15 cellular contexts compared by ENCODE assay signal in the genomic region with DNA sequence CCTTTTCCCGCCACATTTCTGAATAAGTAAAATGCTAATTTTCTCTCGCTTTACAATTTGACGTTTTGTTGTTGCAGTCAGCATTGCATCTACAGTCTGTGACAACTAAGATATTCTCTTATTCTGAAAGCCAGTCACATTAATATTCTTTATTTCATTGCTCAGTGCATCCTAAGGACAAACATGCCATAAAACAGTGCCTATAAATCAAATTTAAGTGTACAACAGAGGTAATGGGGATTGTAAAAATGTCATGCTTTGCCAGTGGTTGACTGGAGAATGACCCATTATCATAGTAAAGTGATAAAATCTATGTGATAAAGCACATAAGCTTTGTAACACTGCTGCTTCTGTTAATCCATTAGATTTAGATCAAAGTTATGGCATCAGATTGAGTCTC.
DNase-seq lines count a peak whose midpoint lies in the region; ATAC-seq and TF ChIP-seq lines count a peak whose summit lies in the region.
"Had no signal": no experiment of that assay in that cellular context is flagged by ENCODE, and none has a peak within 500 bp of the region (broad histone marks: within the 10 kb centered on the region; RNA-seq: fewer than 3 reads in every experiment).

No MANE protein-coding gene starts in this region.

- no peak for TF ChIP-seq CTCF in SK-N-SH (IDR thresholded peaks at IDR 0.05)
- TF ChIP-seq CTCF in neural cell (IDR thresholded peaks at IDR 0.05; ENCODE audit: poor library complexity, severe bottlenecking), result no peak
- TF ChIP-seq CTCF in PC-3 (conservative IDR thresholded peaks at IDR 0.05; ENCODE audit: low read depth, low read length), result no peak

- H3K36me3 Mint-ChIP-seq in activated naive CD4-positive, alpha-beta T cell treated with anti-CD3 and anti-CD28 coated beads, Interleukin-2, amount 10 ng/mL, durations not matched to agents 7 days and 5 days, result no peaks in the 10 kb centered on the region
- H3K36me3 Mint-ChIP-seq: CD4-positive, alpha-beta memory T cell had no signal

- H4K20me1 ChIP-seq in SK-N-SH (ENCODE audit: insufficient read depth), result no peaks in the 10 kb centered on the region
- no peaks in the 10 kb centered on the region for H4K20me1 ChIP-seq in neural cell (ENCODE audit: insufficient read depth)
- no peaks in the 10 kb centered on the region for H4K20me1 ChIP-seq in PC-3 (ENCODE audit: low read length)

- H3K4me3 Mint-ChIP-seq in activated naive CD4-positive, alpha-beta T cell treated with anti-CD3 and anti-CD28 coated beads, Interleukin-2, amount 10 ng/mL, durations not matched to agents 7 days and 5 days, result no peak overlapping the region
- H3K4me3 Mint-ChIP-seq: CD4-positive, alpha-beta memory T cell had no signal

- 87% methylated on average over 3 of the region's 3 CpGs for WGBS in SK-N-SH (ENCODE audit: low lambda C conversion rate)

- H2AFZ ChIP-seq in SK-N-SH (ENCODE audit: low read depth) (no peak overlapping the region), neural cell (ENCODE audit: low read depth, low read length) (no peak overlapping the region), PC-3 (ENCODE audit: low read length) (no peak overlapping the region)

- peaks cover 8% of the 10 kb centered on the region for H3K9me3 Mint-ChIP-seq in activated naive CD4-positive, alpha-beta T cell treated with anti-CD3 and anti-CD28 coated beads, Interleukin-2, amount 10 ng/mL, durations not matched to agents 7 days and 5 days

- no peaks in the 10 kb centered on the region for H3K36me3 ChIP-seq in SK-N-SH (replicated peaks in 1 of 2; ENCODE audit: control insufficient read depth in 1 of 2, insufficient read depth in 2 of 2, low read length in 1 of 2)
- no peaks in the 10 kb centered on the region for H3K36me3 ChIP-seq in neural cell (ENCODE audit: insufficient read depth, low read length)
- H3K36me3 ChIP-seq in PC-3 (ENCODE audit: low read depth, low read length), result no peaks in the 10 kb centered on the region
- H3K36me3 ChIP-seq: HAP-1 had no signal

- H3K9me3 ChIP-seq in SK-N-SH (no peaks in the 10 kb centered on the region), neural cell (ENCODE audit: low read length) (peaks cover 7% of the 10 kb centered on the region), PC-3 (ENCODE audit: low read length) (no peaks in the 10 kb centered on the region)
- H3K9me3 ChIP-seq: HAP-1 had no signal

- H3K9me2 ChIP-seq in SK-N-SH, result no peaks in the 10 kb centered on the region
- H3K9me2 ChIP-seq in neural cell (ENCODE audit: insufficient read depth, low read length), result no peaks in the 10 kb centered on the region
- H3K9me2 ChIP-seq in PC-3 (replicated peaks; ENCODE audit: low read length), result no peaks in the 10 kb centered on the region

- CTCF ChIA-PET in SK-N-SH (lab: Yijun Ruan, JAX), result no interaction called here
- CTCF ChIA-PET in PC-3 (lab: Charles Lee), result no interaction called here
- CTCF ChIA-PET in activated naive CD4-positive, alpha-beta T cell treated with anti-CD3 and anti-CD28 coated beads, Interleukin-2, amount 10 ng/mL, durations not matched to agents 7 days and 5 days (lab: Charles Lee), result no interaction called here

- no peak for ATAC-seq in PC-3
- ATAC-seq in HG03139 (IDR thresholded peaks at IDR 0.05; ENCODE audit: unreplicated experiment), result no peak

- H3K9ac ChIP-seq in SK-N-SH (no peak overlapping the region), neural cell (ENCODE audit: low read length) (no peak overlapping the region), PC-3 (ENCODE audit: low read length) (no peak overlapping the region)

- H3K27me3 ChIP-seq in SK-N-SH (ENCODE audit: insufficient read depth) (no peaks in the 10 kb centered on the region), neural cell (ENCODE audit: insufficient read depth, low read depth, low read length) (no peaks in the 10 kb centered on the region), PC-3 (ENCODE audit: low read length) (no peaks in the 10 kb centered on the region)

- H3K4me1 ChIP-seq in SK-N-SH (ENCODE audit: control insufficient read depth in 1 of 2, insufficient read depth in 2 of 2, low read depth in 1 of 2, low read length in 1 of 2), result no peaks in the 10 kb centered on the region; a peak in 1 of 4 replicates
- no peaks in the 10 kb centered on the region for H3K4me1 ChIP-seq in PC-3 (ENCODE audit: insufficient read depth, low read length)
- H3K4me1 ChIP-seq: HAP-1 had no signal

- POLR2A ChIA-PET in SK-N-SH (lab: Yijun Ruan, JAX) (no interaction called here), PC-3 (lab: Charles Lee; ENCODE audit: unreplicated experiment) (no interaction called here)

- H3K4me1 Mint-ChIP-seq in activated naive CD4-positive, alpha-beta T cell treated with anti-CD3 and anti-CD28 coated beads, Interleukin-2, amount 10 ng/mL, durations not matched to agents 7 days and 5 days, result no peaks in the 10 kb centered on the region
- H3K4me1 Mint-ChIP-seq: CD4-positive, alpha-beta memory T cell had no signal

- H3K4me3 ChIP-seq in SK-N-SH (ENCODE audit: low read depth in 2 of 2, low read length in 1 of 2) (no peak overlapping the region), neural cell (ENCODE audit: low read length) (no peak overlapping the region), PC-3 (ENCODE audit: low read length) (no peak overlapping the region)
- H3K4me3 ChIP-seq: HAP-1 had no signal

- H3K27ac ChIP-seq in SK-N-SH (ENCODE audit: low read depth in 2 of 2, low read length in 1 of 2) (no peak overlapping the region; a peak in 1 of 4 replicates), neural cell (ENCODE audit: low read length) (no peak overlapping the region), PC-3 (ENCODE audit: low read length) (no peak overlapping the region)

- BruUV-seq in PC-3 (replicated peaks; lab: Mats Ljungman, UMichigan), result no TSS peak

- H3K27me3 Mint-ChIP-seq in activated naive CD4-positive, alpha-beta T cell treated with anti-CD3 and anti-CD28 coated beads, Interleukin-2, amount 10 ng/mL, durations not matched to agents 7 days and 5 days, result no peaks in the 10 kb centered on the region
- H3K27me3 Mint-ChIP-seq: CD4-positive, alpha-beta memory T cell had no signal

- intact Hi-C loops in PC-3 (cut with micrococcal nuclease), result no loop called here

- peak; percentile 72 to 76 for DNase-seq in NCI-H1930 (lab: John Stamatoyannopoulos, UW)
- DNase-seq in NCI-H748 (lab: John Stamatoyannopoulos, UW; ENCODE audit: unreplicated experiment), result peak; percentile 66
- peak; percentile 1 for DNase-seq in SK-N-SH
- no peak for DNase-seq in PC-3
- no peak for DNase-seq in activated naive CD4-positive, alpha-beta T cell treated with anti-CD3 and anti-CD28 coated beads, Interleukin-2, amount 10 ng/mL, durations not matched to agents 7 days and 5 days
- DNase-seq: C1 segment of cervical spinal cord; Calu3; CD4-positive, alpha-beta memory T cell; DMS53; DMS79 treated with DMSO at 0.1 percent for 48 hours; GF-D8; GOT3 had no signal

- TF ChIP-seq RAD21 in SK-N-SH (IDR thresholded peaks at IDR 0.05; ENCODE audit: low read length) (no peak), neural cell (conservative IDR thresholded peaks at IDR 0.05) (no peak)

- H3K79me2 ChIP-seq in SK-N-SH (ENCODE audit: insufficient read depth) (no peaks in the 10 kb centered on the region), neural cell (replicated peaks; ENCODE audit: insufficient read depth, low read length) (no peaks in the 10 kb centered on the region), PC-3 (ENCODE audit: low read length) (no peaks in the 10 kb centered on the region)

- no peak overlapping the region for H3K27ac Mint-ChIP-seq in activated naive CD4-positive, alpha-beta T cell treated with anti-CD3 and anti-CD28 coated beads, Interleukin-2, amount 10 ng/mL, durations not matched to agents 7 days and 5 days
- H3K27ac Mint-ChIP-seq: CD4-positive, alpha-beta memory T cell had no signal

- H3F3A ChIP-seq in SK-N-SH (replicated peaks; ENCODE audit: insufficient read depth) (no peaks in the 10 kb centered on the region), neural cell (ENCODE audit: insufficient read depth, low read length, poor library complexity, severe bottlenecking) (no peaks in the 10 kb centered on the region), PC-3 (ENCODE audit: low read length, unreplicated experiment) (no peaks in the 10 kb centered on the region)

- TF ChIP-seq EP300 in SK-N-SH (IDR thresholded peaks at IDR 0.05; ENCODE audit: borderline replicate concordance in 1 of 2, low read depth in 1 of 2, low read length in 1 of 2) (peak in 1 of 2 experiments; percentile 42; a peak in 1 of 4 replicates), neural cell (conservative IDR thresholded peaks at IDR 0.05; ENCODE audit: poor library complexity, severe bottlenecking) (peak; percentile 69)

- no peak overlapping the region for H3K4me2 ChIP-seq in SK-N-SH
- no peak overlapping the region for H3K4me2 ChIP-seq in neural cell (ENCODE audit: low read length)
- H3K4me2 ChIP-seq in PC-3 (ENCODE audit: low read length), result no peak overlapping the region

TF ChIP-seq in SK-N-SH, 30 proteins besides CTCF, POLR2A, EP300 and RAD21:
- no peak for TF ChIP-seq POLR2AphosphoS5 (IDR thresholded peaks at IDR 0.05; ENCODE audit: low read depth, low read length)
- TF ChIP-seq, protein P1, sequence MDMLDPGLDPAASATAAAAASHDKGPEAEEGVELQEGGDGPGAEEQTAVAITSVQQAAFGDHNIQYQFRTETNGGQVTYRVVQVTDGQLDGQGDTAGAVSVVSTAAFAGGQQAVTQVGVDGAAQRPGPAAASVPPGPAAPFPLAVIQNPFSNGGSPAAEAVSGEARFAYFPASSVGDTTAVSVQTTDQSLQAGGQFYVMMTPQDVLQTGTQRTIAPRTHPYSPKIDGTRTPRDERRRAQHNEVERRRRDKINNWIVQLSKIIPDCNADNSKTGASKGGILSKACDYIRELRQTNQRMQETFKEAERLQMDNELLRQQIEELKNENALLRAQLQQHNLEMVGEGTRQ (IDR thresholded peaks at IDR 0.05; ENCODE audit: borderline replicate concordance, low read depth, low read length), result no peak
- 0 out of 2 replicates have a peak, but pooled peaks have one; percentile 24 for TF ChIP-seq GATA2 (CRISPR knock-in tag; IDR thresholded peaks at IDR 0.05)

TF ChIP-seq in neural cell, 6 proteins besides CTCF, POLR2A, EP300 and RAD21:
- TF ChIP-seq TAF1 (IDR thresholded peaks at IDR 0.05; ENCODE audit: low read depth), result no peak
- peak; percentile 75 for TF ChIP-seq POLR2AphosphoS5 (IDR thresholded peaks at IDR 0.05)

Comparison
In these comparisons a context has a peak if more than half of its experiments do, and no peak if none do; other contexts are left out.
1. DNase-seq: peak in NCI-H1930 (2 of 2), NCI-H748 (single experiment) and SK-N-SH (single experiment); none in PC-3 (single experiment) and activated naive CD4-positive, alpha-beta T cell treated with anti-CD3 and anti-CD28 coated beads, Interleukin-2, amount 10 ng/mL, durations not matched to agents 7 days and 5 days (single experiment).